ENCODE assay signal across 18 cellular contexts in the genomic region with DNA sequence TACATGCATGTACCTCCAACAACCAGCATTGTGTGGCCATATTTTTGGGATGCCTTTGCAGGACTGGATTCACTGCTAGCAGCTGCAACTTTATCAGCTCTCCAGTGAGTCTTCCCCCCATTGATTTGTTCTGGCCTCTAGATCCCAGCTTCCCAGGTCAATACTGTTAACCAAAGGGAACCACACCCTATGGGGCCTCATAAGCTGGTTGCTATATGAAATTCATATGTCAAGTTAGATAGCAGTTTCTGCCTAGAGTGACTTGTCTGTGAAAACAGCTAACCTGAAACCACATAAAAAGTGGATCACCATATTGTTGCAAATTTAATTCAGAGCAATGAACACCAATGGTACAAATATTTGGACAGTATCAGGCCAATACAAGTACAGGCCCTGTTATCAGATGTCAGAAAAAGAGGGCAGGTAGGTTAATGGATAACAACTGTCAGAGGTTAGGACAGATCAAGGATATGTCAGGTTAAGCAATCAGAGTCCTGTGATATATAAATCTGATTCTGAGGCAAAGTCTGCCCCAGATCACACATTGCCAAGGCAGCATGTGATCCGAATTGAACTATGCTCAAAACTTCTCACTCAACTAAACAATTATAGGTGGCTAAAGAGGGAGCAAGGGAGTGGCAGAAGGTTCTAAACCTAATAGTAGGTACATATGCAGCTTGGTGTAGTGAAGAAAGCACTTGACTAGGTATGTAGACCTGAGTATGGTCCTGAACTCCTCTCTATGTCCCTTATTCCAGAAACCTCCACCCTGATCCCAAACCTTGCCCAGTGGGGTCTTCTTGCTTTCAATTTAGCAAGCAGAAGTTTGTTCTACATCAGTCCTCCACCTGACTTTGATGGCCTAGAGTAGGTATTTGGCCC.
DNase-seq lines count a peak whose midpoint lies in the region; ATAC-seq, FAIRE-seq and TF ChIP-seq lines count a peak whose summit lies in the region.
"Had no signal": no experiment of that assay in that cellular context is flagged by ENCODE, and none has a peak within 500 bp of the region (broad histone marks: within the 10 kb centered on the region; RNA-seq: fewer than 3 reads in every experiment).

No MANE protein-coding gene starts in this region.

- no peak overlapping the region for H3K4me3 ChIP-seq in small intestine (ENCODE audit: low read depth in 1 of 2, low read length in 2 of 2)
- H3K4me3 ChIP-seq: PC-9, SJCRH30 had no signal

- no peak for TF ChIP-seq POLR2A in GM12891 (IDR thresholded peaks at IDR 0.05; ENCODE audit: low read depth, low read length)

- H3K4me1 ChIP-seq in small intestine (ENCODE audit: control insufficient read depth in 2 of 2, insufficient read depth in 1 of 2, low read depth in 1 of 2, low read length in 1 of 2), result peaks cover 0 to 2% of the 10 kb centered on the region in 2 donors

- DNase-seq in GM12891 (ENCODE audit: insufficient read length, low spot score), result no peak
- DNase-seq in left lobe of liver (ENCODE audit: low spot score), result peak; percentile 79
- peak; percentile 86 for DNase-seq in small intestine
- no peak for DNase-seq in NCI-H526 treated with DMSO at 0.1 percent for 48 hours (lab: John Stamatoyannopoulos, UW)
- no peak for DNase-seq in amygdala (lab: John Stamatoyannopoulos, UW)
- no peak for DNase-seq in substantia nigra (lab: John Stamatoyannopoulos, UW)
- DNase-seq: CD4-positive, CD25-positive, alpha-beta regulatory T cell; COR-L47; NCI-H1417; NCI-H187; NCI-H2107; NCI-H510A; NCI-H82; PC-9; SJCRH30 had no signal

- H3K27me3 ChIP-seq in small intestine (ENCODE audit: control insufficient read depth in 2 of 2, insufficient read depth in 2 of 2, low read length in 2 of 2), result no peaks in the 10 kb centered on the region

- FAIRE-seq in GM12891 (lab: Jason Lieb, UNC), result peak; percentile 5
- no peak for FAIRE-seq in small intestine (lab: Jason Lieb, UNC)
- FAIRE-seq: GM12892 had no signal

- H3K36me3 ChIP-seq in small intestine (ENCODE audit: control insufficient read depth in 2 of 2, insufficient read depth in 2 of 2, low read length in 2 of 2), result no peaks in the 10 kb centered on the region
- H3K36me3 ChIP-seq: SJCRH30 had no signal

- no peaks in the 10 kb centered on the region for H3K9me3 ChIP-seq in small intestine (ENCODE audit: control insufficient read depth, low read depth)
- H3K9me3 ChIP-seq: SJCRH30 had no signal

- peak; percentile 87 for ATAC-seq in left lobe of liver
- no peak for ATAC-seq in HG03159 (IDR thresholded peaks at IDR 0.05; ENCODE audit: unreplicated experiment)

- WGBS in small intestine, 3 donors, result 17 to 50% (median 32%) methylated on average over 1 of the region's 1 CpG

- TF ChIP-seq CTCF in VCaP (conservative IDR thresholded peaks at IDR 0.05), result no peak

- H3K27ac ChIP-seq in VCaP (peak overlapping the region; percentile 70), small intestine (ENCODE audit: low read depth in 1 of 2, low read length in 1 of 2) (peak overlapping the region; percentile 18 to 32), substantia nigra (ENCODE audit: low read depth, low read length, poor library complexity, severe bottlenecking) (no peak overlapping the region)
- H3K27ac ChIP-seq: PC-9, SJCRH30 had no signal

TF ChIP-seq in GM12891, 5 proteins besides CTCF, POLR2A, EP300 and RAD21:
- TF ChIP-seq SPI1 (IDR thresholded peaks at IDR 0.05; ENCODE audit: low read depth, low read length) (no peak), PAX5 (IDR thresholded peaks at IDR 0.05; ENCODE audit: insufficient read depth, low read length, severe bottlenecking) (no peak), POLR2AphosphoS5 (IDR thresholded peaks at IDR 0.05; ENCODE audit: low read depth, low read length) (no peak), POU2F2 (IDR thresholded peaks at IDR 0.05; ENCODE audit: low read depth, low read length) (no peak), TAF1 (IDR thresholded peaks at IDR 0.05; ENCODE audit: low read depth, low read length) (no peak)

Comparison
In these comparisons a context has a peak if more than half of its experiments do, and no peak if none do; other contexts are left out.
1. DNase-seq: peak in left lobe of liver (single experiment) and small intestine (single experiment); none in GM12891 (single experiment), NCI-H526 treated with DMSO at 0.1 percent for 48 hours (single experiment), amygdala (0 of 56) and substantia nigra (0 of 49).